14 cellular contexts compared by ENCODE assay signal in genomic region chr11:66881927-66882452, GRCh38. TPM values are rescaled to one million over a fixed set of nuclear protein-coding genes. Genes with fewer than 3 reads are reported as not detected.
DNase-seq lines count a peak whose midpoint lies in the region; ATAC-seq and TF ChIP-seq lines count a peak whose summit lies in the region.
"Had no signal": no experiment of that assay in that cellular context is flagged by ENCODE, and none has a peak within 500 bp of the region (broad histone marks: within the 10 kb centered on the region; RNA-seq: fewer than 3 reads in every experiment).

No MANE protein-coding gene starts in this region.

- no peak overlapping the region for H3K4me2 ChIP-seq in trophoblast cell (ENCODE audit: low read length)
- H3K4me2 ChIP-seq: smooth muscle cell had no signal

- H4K91ac ChIP-seq in trophoblast cell (ENCODE audit: low read depth, low read length), result no peak overlapping the region

- H3K79me2 ChIP-seq in trophoblast cell (ENCODE audit: control insufficient read depth, insufficient read depth, low read length, poor library complexity), result no peaks in the 10 kb centered on the region

- no peak overlapping the region for H2BK12ac ChIP-seq in trophoblast cell (ENCODE audit: low read length)

- H2BK120ac ChIP-seq in trophoblast cell (ENCODE audit: insufficient read depth, low read length, poor library complexity), result no peak overlapping the region

- no peak overlapping the region for H3K18ac ChIP-seq in trophoblast cell (ENCODE audit: low read length)

- H3K4me1 ChIP-seq in NT2/D1 (ENCODE audit: insufficient read depth, insufficient read length) (peaks cover 67% of the 10 kb centered on the region), gastroesophageal sphincter (peaks cover 0 to 31% (median 6%) of the 10 kb centered on the region in 3 donors), stomach (peaks cover 56 to 64% (median 64%) of the 10 kb centered on the region in 4 donors), trophoblast cell (ENCODE audit: control insufficient read depth in 1 of 2, insufficient read depth in 2 of 2, low read length in 2 of 2) (no peaks in the 10 kb centered on the region)

- peak overlapping the region in 3 of 4 donors; percentile 54 to 68 (median 59) for H3K27ac ChIP-seq in gastroesophageal sphincter
- H3K27ac ChIP-seq in stomach, result peak overlapping the region; percentile 42 to 80 (median 72)
- H3K27ac ChIP-seq in trophoblast cell (ENCODE audit: low read depth, low read length), result no peak overlapping the region
- H3K27ac ChIP-seq: left lung had no signal

- no peaks in the 10 kb centered on the region for H3K27me3 ChIP-seq in NT2/D1 (ENCODE audit: insufficient read depth, insufficient read length)
- H3K27me3 ChIP-seq in gastroesophageal sphincter, result no peaks in the 10 kb centered on the region
- no peaks in the 10 kb centered on the region for H3K27me3 ChIP-seq in stomach
- no peaks in the 10 kb centered on the region for H3K27me3 ChIP-seq in trophoblast cell (ENCODE audit: insufficient read depth, low read length)
- H3K27me3 ChIP-seq: left lung had no signal

- H2BK5ac ChIP-seq in trophoblast cell (ENCODE audit: low read depth, low read length, poor library complexity), result no peak overlapping the region

- H3K4me3 ChIP-seq in NT2/D1 (ENCODE audit: insufficient read length, low read depth) (no peak overlapping the region), gastroesophageal sphincter (no peak overlapping the region), stomach (peak overlapping the region in 1 of 4 donors; percentile 37), trophoblast cell (ENCODE audit: low read depth, low read length) (no peak overlapping the region)
- H3K4me3 ChIP-seq: smooth muscle cell had no signal

- intact Hi-C loops in stomach (cut with DNase I; ENCODE audit: low total_unique reads), result no loop called here

- H2AFZ ChIP-seq in trophoblast cell (ENCODE audit: insufficient read depth, low read length, poor library complexity), result no peak overlapping the region

- H2AK5ac ChIP-seq in trophoblast cell (ENCODE audit: low read length), result no peak overlapping the region

- no peak for ATAC-seq in gastroesophageal sphincter
- ATAC-seq: natural killer cell had no signal

- H3K9me3 ChIP-seq in NT2/D1 (ENCODE audit: insufficient read depth, low read length) (no peaks in the 10 kb centered on the region), gastroesophageal sphincter (no peaks in the 10 kb centered on the region), stomach (no peaks in the 10 kb centered on the region), trophoblast cell (ENCODE audit: insufficient read depth, low read depth, low read length) (peaks cover 2% of the 10 kb centered on the region)
- H3K9me3 ChIP-seq: left lung had no signal

- TF ChIP-seq EP300 in gastroesophageal sphincter (IDR thresholded peaks at IDR 0.05) (no peak), stomach (IDR thresholded peaks at IDR 0.05) (no peak)

- no peak overlapping the region for H3K14ac ChIP-seq in trophoblast cell (ENCODE audit: low read length)

- H3K36me3 ChIP-seq in NT2/D1 (ENCODE audit: insufficient read depth, insufficient read length, low read length) (no peaks in the 10 kb centered on the region), gastroesophageal sphincter (no peaks in the 10 kb centered on the region), stomach (no peaks in the 10 kb centered on the region), trophoblast cell (ENCODE audit: control insufficient read depth in 1 of 2, insufficient read depth in 2 of 2, low read length in 2 of 2) (no peaks in the 10 kb centered on the region)
- H3K36me3 ChIP-seq: left lung had no signal

- peak overlapping the region; percentile 43 for H3K9ac ChIP-seq in NT2/D1 (ENCODE audit: insufficient read length, low read depth)
- no peak overlapping the region for H3K9ac ChIP-seq in trophoblast cell (ENCODE audit: low read length)

- 100% methylated on average over 1 of the region's 9 CpGs; no CpG with 5 or more reads in 1 of the 2 donors for WGBS in gastroesophageal sphincter (ENCODE audit: low coverage in 1 of 2), 2 donors
- WGBS in stomach, 5 donors, result 58 to 73% (median 66%) methylated on average over 7 to 9 of the region's 9 CpGs
- no CpG with 5 or more reads among the region's 9 CpGs for WGBS in trophoblast cell (ENCODE audit: extremely low coverage, insufficient coverage, insufficient read length)

- TF ChIP-seq CTCF in gastroesophageal sphincter (IDR thresholded peaks at IDR 0.05) (no peak), stomach (IDR thresholded peaks at IDR 0.05) (no peak)

- H3K79me1 ChIP-seq in trophoblast cell (ENCODE audit: low read length), result no peaks in the 10 kb centered on the region

- no peak overlapping the region for H4K8ac ChIP-seq in trophoblast cell (ENCODE audit: low read depth, low read length)

- DNase-seq in NCI-H2171 treated with DMSO at 0.1 percent for 48 hours (lab: John Stamatoyannopoulos, UW) (peak; percentile 77), NCI-H2171 (lab: John Stamatoyannopoulos, UW) (no peak), NT2/D1 (ENCODE audit: low read depth, low spot score) (no peak), stomach (no peak), trophoblast cell (no peak), cerebellar nuclear complex (lab: John Stamatoyannopoulos, UW) (no peak)
- no peak for DNase-seq in activated effector memory CD4-positive, alpha-beta T cell treated with Interleukin-2 at 50 U/mL for 16 hours
- DNase-seq: activated naive CD4-positive, alpha-beta T cell treated with anti-CD3 and anti-CD28 coated beads for 36 hours; Calu3; erythroblast; natural killer cell had no signal

- no peak overlapping the region for H3K4ac ChIP-seq in trophoblast cell (ENCODE audit: low read depth, low read length)

- TF ChIP-seq POLR2A in gastroesophageal sphincter (IDR thresholded peaks at IDR 0.05), result no peak
- no peak for TF ChIP-seq POLR2A in stomach (IDR thresholded peaks at IDR 0.05)

- no peak overlapping the region for H3K23ac ChIP-seq in trophoblast cell (ENCODE audit: low read length)

- no peak overlapping the region for H4K12ac ChIP-seq in trophoblast cell (ENCODE audit: low read depth, low read length)

RNA-seq across cellular contexts. Expression of gene LRFN4, which starts 25.1 kb away (rescaled TPM):
- 10 to 100 TPM in 2 of 4 donors, 1 to 10 TPM in 2; 7.1 to 17.5 (median 9.2) TPM for total RNA-seq in gastroesophageal sphincter
- total RNA-seq in stomach, result 10 to 100 TPM in 4 of 5 donors, 1 to 10 TPM in 1; 7.3 to 37.9 (median 19.2) TPM
- polyA plus RNA-seq in stomach, result 10 to 100 TPM in 1 of 3 donors, 1 to 10 TPM in 2; 2.1 to 12.7 (median 7.9) TPM
- 8.5 and 9.2 TPM in 2 replicates for polyA plus RNA-seq in trophoblast cell (2013)

RNA-seq across cellular contexts. Expression of gene RCE1, which starts 38.7 kb away (rescaled TPM):
- total RNA-seq in gastroesophageal sphincter, result 10 to 100 TPM in 3 of 4 donors, 1 to 10 TPM in 1; 9.5 to 14.8 (median 11.7) TPM
- 100 to 1,000 TPM in 1 of 5 donors, 10 to 100 TPM in 2, 1 to 10 TPM in 1, under 1 TPM in 1; 0.58 to 124 (median 19.4) TPM for total RNA-seq in stomach
- polyA plus RNA-seq in stomach, result 10 to 100 TPM in 2 of 3 donors, 1 to 10 TPM in 1; 9.7 to 22.5 (median 10.1) TPM
- polyA plus RNA-seq in trophoblast cell (2013), result 22.5 and 22.6 TPM in 2 replicates
